Comparison of ENCODE assay signal across 39 cellular contexts in genomic region chr20:53116733-53117132, GRCh38.
"Had no signal": no experiment of that assay in that cellular context is flagged by ENCODE, and none has a peak within 500 bp of the region (broad histone marks: within the 10 kb centered on the region; RNA-seq: fewer than 3 reads in every experiment).

No MANE protein-coding gene starts in this region.

- H3K27me3 Mint-ChIP-seq: activated naive CD4-positive, alpha-beta T cell treated with anti-CD3 and anti-CD28 coated beads, Interleukin-2, amount 10 ng/mL, durations not matched to agents 7 days and 5 days; activated naive CD4-positive, alpha-beta T cell treated with anti-CD3 and anti-CD28 coated beads, Interleukin-2, amount 50 U/mL, for 24 hours; activated naive CD8-positive, alpha-beta T cell; activated T-cell treated with anti-CD3 and anti-CD28 coated beads, Interleukin-2, amount 50 U/mL, for 24 hours; activated T-helper 17 cell treated with anti-CD3 and anti-CD28 coated beads, Interleukin-2, amount 50 U/mL, for 72 hours had no signal

- H3K4me3 ChIP-seq: adrenal gland, ascending aorta, body of pancreas, breast epithelium, cardiac muscle cell had no signal

- H3K36me3 Mint-ChIP-seq: activated naive CD4-positive, alpha-beta T cell treated with anti-CD3 and anti-CD28 coated beads, Interleukin-2, amount 10 ng/mL, durations not matched to agents 7 days and 5 days; activated naive CD8-positive, alpha-beta T cell; activated naive CD8-positive, alpha-beta T cell treated with anti-CD3 and anti-CD28 coated beads for 36 hours; activated naive CD8-positive, alpha-beta T cell treated with anti-CD3 and anti-CD28 coated beads, Interleukin-2, amount 10 ng/mL, durations not matched to agents 7 days and 5 days; brain had no signal

- H3K4me1 ChIP-seq: adrenal gland, ascending aorta, body of pancreas, breast epithelium had no signal

- H3K4me1 Mint-ChIP-seq: activated naive CD8-positive, alpha-beta T cell treated with anti-CD3 and anti-CD28 coated beads for 36 hours; activated naive CD8-positive, alpha-beta T cell treated with anti-CD3 and anti-CD28 coated beads, Interleukin-2, amount 10 ng/mL, durations not matched to agents 7 days and 5 days; activated naive CD8-positive, alpha-beta T cell treated with anti-CD3 and anti-CD28 coated beads, Interleukin-2, amount 50 U/mL, for 24 hours; activated T-helper 17 cell treated with anti-CD3 and anti-CD28 coated beads, Interleukin-2, amount 50 U/mL, for 72 hours; brain; central memory CD8-positive, alpha-beta T cell had no signal

- H3K9me3 Mint-ChIP-seq: activated naive CD4-positive, alpha-beta T cell treated with anti-CD3 and anti-CD28 coated beads, Interleukin-2, amount 10 ng/mL, durations not matched to agents 7 days and 5 days; activated naive CD8-positive, alpha-beta T cell treated with anti-CD3 and anti-CD28 coated beads for 36 hours; activated naive CD8-positive, alpha-beta T cell treated with anti-CD3 and anti-CD28 coated beads, Interleukin-2, amount 50 U/mL, for 24 hours; activated T-cell treated with anti-CD3 and anti-CD28 coated beads, Interleukin-2, amount 50 U/mL, for 24 hours; activated T-cell treated with anti-CD3 and anti-CD28 coated beads, Interleukin-2, amount 50 U/mL, for 4 hours; activated T-helper 1 cell treated with anti-CD3 and anti-CD28 coated beads, Interleukin-12 subunit alpha, Interleukin-12 subunit beta, Interleukin-2, Interleukin-4 antibody, amounts not matched to agents 30 ng/mL and 10 ng/mL and 1 ng/mL, durations not matched to agents 14 hours and 24 hours and 36 hours; activated T-helper 17 cell treated with anti-CD3 and anti-CD28 coated beads, Interleukin-2, amount 50 U/mL, for 72 hours; activated T-helper 2 cell treated with anti-CD3 and anti-CD28 coated beads, Interferon-gamma antibody, Interleukin-2, Interleukin-4, amounts not matched to agents 10 μg/mL and 5 μg/mL and 100 μg/mL, durations not matched to agents 14 hours and 24 hours and 36 hours; central memory CD8-positive, alpha-beta T cell had no signal

- H3K27me3 ChIP-seq: adrenal gland, ascending aorta, body of pancreas, brain microvascular endothelial cell, breast epithelium, cardiac muscle cell had no signal

- H3K27ac ChIP-seq: adrenal gland, ascending aorta, body of pancreas, brain microvascular endothelial cell, breast epithelium, cardiac muscle cell had no signal

- H3K4me3 Mint-ChIP-seq: activated naive CD4-positive, alpha-beta T cell treated with anti-CD3 and anti-CD28 coated beads for 36 hours; activated naive CD4-positive, alpha-beta T cell treated with anti-CD3 and anti-CD28 coated beads, Interleukin-2, amount 10 ng/mL, durations not matched to agents 7 days and 5 days; activated naive CD4-positive, alpha-beta T cell treated with anti-CD3 and anti-CD28 coated beads, Interleukin-2, amount 50 U/mL, for 24 hours; activated naive CD8-positive, alpha-beta T cell; activated naive CD8-positive, alpha-beta T cell treated with anti-CD3 and anti-CD28 coated beads for 36 hours; activated naive CD8-positive, alpha-beta T cell treated with anti-CD3 and anti-CD28 coated beads, Interleukin-2, amount 10 ng/mL, durations not matched to agents 7 days and 5 days; activated naive CD8-positive, alpha-beta T cell treated with anti-CD3 and anti-CD28 coated beads, Interleukin-2, amount 50 U/mL, for 24 hours; activated T-cell treated with anti-CD3 and anti-CD28 coated beads, Interleukin-2, amount 50 U/mL, for 24 hours; activated T-cell treated with anti-CD3 and anti-CD28 coated beads, Interleukin-2, amount 50 U/mL, for 4 hours; activated T-cell treated with anti-CD3 and anti-CD28 coated beads, Interleukin-2, amount 50 U/mL, for 72 hours; activated T-helper 1 cell treated with anti-CD3 and anti-CD28 coated beads, Interleukin-12 subunit alpha, Interleukin-12 subunit beta, Interleukin-2, Interleukin-4 antibody, amounts not matched to agents 30 ng/mL and 10 ng/mL and 1 ng/mL, durations not matched to agents 14 hours and 24 hours and 36 hours; activated T-helper 17 cell treated with anti-CD3 and anti-CD28 coated beads, Interleukin-2, amount 50 U/mL, for 72 hours; brain; central memory CD8-positive, alpha-beta T cell had no signal

- H3K9me3 ChIP-seq: adrenal gland, ascending aorta, body of pancreas, breast epithelium had no signal

- H3K27ac Mint-ChIP-seq: activated naive CD4-positive, alpha-beta T cell treated with anti-CD3 and anti-CD28 coated beads for 36 hours; activated naive CD4-positive, alpha-beta T cell treated with anti-CD3 and anti-CD28 coated beads, Interleukin-2, amount 10 ng/mL, durations not matched to agents 7 days and 5 days; activated naive CD4-positive, alpha-beta T cell treated with anti-CD3 and anti-CD28 coated beads, Interleukin-2, amount 50 U/mL, for 24 hours; activated naive CD8-positive, alpha-beta T cell; activated naive CD8-positive, alpha-beta T cell treated with anti-CD3 and anti-CD28 coated beads for 36 hours; activated naive CD8-positive, alpha-beta T cell treated with anti-CD3 and anti-CD28 coated beads, Interleukin-2, amount 10 ng/mL, durations not matched to agents 7 days and 5 days; activated naive CD8-positive, alpha-beta T cell treated with anti-CD3 and anti-CD28 coated beads, Interleukin-2, amount 50 U/mL, for 24 hours; activated T-cell treated with anti-CD3 and anti-CD28 coated beads, Interleukin-2, amount 50 U/mL, for 24 hours; activated T-cell treated with anti-CD3 and anti-CD28 coated beads, Interleukin-2, amount 50 U/mL, for 72 hours; activated T-helper 1 cell treated with anti-CD3 and anti-CD28 coated beads, Interleukin-12 subunit alpha, Interleukin-12 subunit beta, Interleukin-2, Interleukin-4 antibody, amounts not matched to agents 30 ng/mL and 10 ng/mL and 1 ng/mL, durations not matched to agents 14 hours and 24 hours and 36 hours; activated T-helper 17 cell treated with anti-CD3 and anti-CD28 coated beads, Interleukin-2, amount 50 U/mL, for 72 hours; activated T-helper 2 cell treated with anti-CD3 and anti-CD28 coated beads, Interferon-gamma antibody, Interleukin-2, Interleukin-4, amounts not matched to agents 10 μg/mL and 5 μg/mL and 100 μg/mL, durations not matched to agents 14 hours and 24 hours and 36 hours; brain had no signal

- H3K36me3 ChIP-seq: adrenal gland, ascending aorta, brain microvascular endothelial cell, breast epithelium, cardiac muscle cell had no signal

- FAIRE-seq: astrocyte had no signal

- ATAC-seq: activated naive CD4-positive, alpha-beta T cell treated with anti-CD3 and anti-CD28 coated beads, Interleukin-2, amount 50 U/mL, for 72 hours; activated naive CD8-positive, alpha-beta T cell treated with anti-CD3 and anti-CD28 coated beads, Interleukin-2, amount 50 U/mL, for 24 hours; activated T-cell treated with anti-CD3 and anti-CD28 coated beads, Interleukin-2, amount 50 U/mL, for 4 hours; activated T-cell treated with anti-CD3 and anti-CD28 coated beads, Interleukin-2, amount 50 U/mL, for 72 hours; activated T-helper 17 cell treated with anti-CD3 and anti-CD28 coated beads, Interleukin-2, amount 50 U/mL, for 72 hours; body of pancreas had no signal

- DNase-seq: activated effector memory CD4-positive, alpha-beta T cell treated with anti-CD3 and anti-CD28 coated beads, Interleukin-2, amount 50 U/mL, for 16 hours; activated effector memory CD4-positive, alpha-beta T cell treated with Interleukin-2 at 50 U/mL for 16 hours; activated gamma-delta T cell; activated gamma-delta T cell treated with Interleukin-2 at 50 U/mL for 16 hours; activated naive CD4-positive, alpha-beta T cell; activated naive CD4-positive, alpha-beta T cell treated with anti-CD3 and anti-CD28 coated beads for 36 hours; activated naive CD4-positive, alpha-beta T cell treated with anti-CD3 and anti-CD28 coated beads, Interleukin-2, amount 10 ng/mL, durations not matched to agents 7 days and 5 days; activated naive CD4-positive, alpha-beta T cell treated with anti-CD3 and anti-CD28 coated beads, Interleukin-2, amount 50 U/mL, for 16 hours; activated naive CD4-positive, alpha-beta T cell treated with Interleukin-2 at 50 U/mL for 16 hours; activated naive CD8-positive, alpha-beta T cell treated with anti-CD3 and anti-CD28 coated beads for 36 hours; activated naive CD8-positive, alpha-beta T cell treated with anti-CD3 and anti-CD28 coated beads, Interleukin-2, amount 10 ng/mL, durations not matched to agents 7 days and 5 days; activated naive CD8-positive, alpha-beta T cell treated with anti-CD3 and anti-CD28 coated beads, Interleukin-2, amount 50 U/mL, for 24 hours; activated T-cell treated with anti-CD3 and anti-CD28 coated beads, Interleukin-2, amount 50 U/mL, for 1 hour; activated T-cell treated with anti-CD3 and anti-CD28 coated beads, Interleukin-2, amount 50 U/mL, for 24 hours; activated T-cell treated with anti-CD3 and anti-CD28 coated beads, Interleukin-2, amount 50 U/mL, for 4 hours; activated T-cell treated with anti-CD3 and anti-CD28 coated beads, Interleukin-2, amount 50 U/mL, for 48 hours; activated T-cell treated with anti-CD3 and anti-CD28 coated beads, Interleukin-2, amount 50 U/mL, for 72 hours; adrenal gland; amniotic stem cell; amygdala; anterior cingulate cortex; aorta; body of pancreas; brain microvascular endothelial cell; caudate nucleus; central memory CD4-positive, alpha-beta T cell; cerebellar nuclear complex had no signal
